19 cellular contexts compared by ENCODE assay signal in the genomic region with DNA sequence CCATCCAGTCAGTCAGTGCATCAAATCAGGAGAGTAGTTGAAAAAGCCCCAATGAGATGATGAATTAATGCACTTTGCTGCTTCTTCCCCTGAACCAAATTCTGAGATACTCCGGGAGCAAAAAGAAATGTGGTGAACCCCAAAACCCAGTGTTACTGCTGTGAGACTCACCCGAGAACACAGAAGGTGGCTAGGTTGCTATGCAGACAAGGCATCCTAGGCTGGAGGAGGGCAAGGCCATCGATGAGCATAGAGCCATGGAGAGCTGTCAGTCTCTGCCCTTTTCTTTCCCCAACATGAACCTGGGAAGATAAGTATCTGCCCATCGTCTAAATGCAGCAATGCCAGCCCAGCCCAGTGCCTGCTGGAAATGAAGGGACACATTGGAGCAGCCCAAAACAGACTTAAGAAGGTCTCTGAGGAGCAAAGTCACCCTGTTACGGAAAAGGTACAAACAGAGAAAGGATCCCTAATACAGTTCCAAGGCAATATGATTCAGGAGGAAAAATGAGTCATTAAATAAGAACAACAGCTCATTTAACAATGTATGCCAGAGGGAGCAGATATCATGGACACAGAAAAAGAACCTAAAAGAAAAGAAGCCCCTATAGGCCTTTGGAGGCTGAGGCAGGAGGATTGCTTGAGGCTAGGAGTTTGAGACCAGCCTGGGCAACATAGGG.
"Had no signal": no experiment of that assay in that cellular context is flagged by ENCODE, and none has a peak within 500 bp of the region (broad histone marks: within the 10 kb centered on the region; RNA-seq: fewer than 3 reads in every experiment).

No MANE protein-coding gene starts in this region.

- H3K4me3 ChIP-seq: hepatocyte, right atrium auricular region, SJSA1, suprapubic skin had no signal

- H2AFZ ChIP-seq: hepatocyte had no signal

- H3K27me3 Mint-ChIP-seq: type B pancreatic cell had no signal

- H3K27ac Mint-ChIP-seq: nephron; progenitor cell of endocrine pancreas; T-helper 2 cell treated with Interferon-gamma antibody and Interleukin-4, amounts not matched to agents 5 μg/mL and 100 μg/mL, for 36 hours; type B pancreatic cell had no signal

- H3K9me3 Mint-ChIP-seq: T-helper 2 cell treated with Interferon-gamma antibody and Interleukin-4, amounts not matched to agents 5 μg/mL and 100 μg/mL, for 36 hours had no signal

- DNase-seq: activated CD4-positive, alpha-beta T cell treated with anti-CD3 and anti-CD28 coated beads, Interleukin-2, amount 50 U/mL, for 1 hour; activated CD4-positive, CD25-positive, alpha-beta regulatory T cell; activated naive CD4-positive, alpha-beta T cell treated with anti-CD3 and anti-CD28 coated beads, Interleukin-2, amount 50 U/mL, for 16 hours; activated T-cell treated with anti-CD3 and anti-CD28 coated beads, Interleukin-2, amount 50 U/mL, for 1 hour; effector memory CD4-positive, alpha-beta T cell; kidney glomerular epithelial cell; mesendoderm; nucleus accumbens; stimulated activated CD4-positive, alpha-beta T cell treated with anti-CD3 and anti-CD28 coated beads, Interleukin-4, amount 100 ng/mL, for 24 hours; stimulated activated naive CD4-positive, alpha-beta T cell treated with Interleukin-2 at 50 U/mL for 16 hours; SW 1271 had no signal

- H3K4me3 Mint-ChIP-seq: nephron; T-helper 2 cell treated with Interferon-gamma antibody and Interleukin-4, amounts not matched to agents 5 μg/mL and 100 μg/mL, for 36 hours; type B pancreatic cell had no signal

- H3K9me3 ChIP-seq: right atrium auricular region, SJSA1, suprapubic skin had no signal

- H3K27ac ChIP-seq: hepatocyte, right atrium auricular region, SJSA1, suprapubic skin had no signal

- H3K36me3 Mint-ChIP-seq: type B pancreatic cell had no signal

- H3K4me1 ChIP-seq: right atrium auricular region, suprapubic skin had no signal

- H3K27me3 ChIP-seq: hepatocyte, right atrium auricular region, SJSA1, suprapubic skin had no signal

- H3K36me3 ChIP-seq: right atrium auricular region, SJSA1, suprapubic skin had no signal

- H3K79me2 ChIP-seq: hepatocyte had no signal

- H3K4me2 ChIP-seq: hepatocyte had no signal
